ENCODE assay signal across 8 cellular contexts in the genomic region with DNA sequence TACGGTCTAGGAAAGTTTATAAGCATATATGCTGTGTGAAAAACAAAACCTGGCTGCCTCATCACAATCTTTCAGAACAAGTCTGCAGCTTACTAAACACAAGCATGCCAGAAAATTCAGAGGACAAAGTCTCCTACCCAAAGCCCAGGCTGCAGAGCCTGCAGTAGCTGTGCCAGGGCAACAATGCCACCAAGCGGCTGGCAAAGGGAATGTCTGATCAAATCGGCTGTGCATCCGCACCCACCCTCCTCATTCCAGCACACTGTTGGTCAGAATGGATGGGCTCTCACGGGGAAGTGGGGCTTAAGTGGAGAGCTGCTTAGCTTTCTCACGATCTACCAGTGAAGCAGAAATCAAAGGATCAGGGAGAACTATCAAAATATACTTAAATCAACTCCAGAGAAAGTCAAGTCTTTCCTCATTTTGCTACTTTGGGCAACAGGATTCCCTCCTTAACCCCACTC.
DNase-seq lines count a peak whose midpoint lies in the region; ATAC-seq and TF ChIP-seq lines count a peak whose summit lies in the region.

No MANE protein-coding gene starts in this region.

- peaks cover 38% of the 10 kb centered on the region for H3K4me1 Mint-ChIP-seq in activated T-helper 17 cell treated with anti-CD3 and anti-CD28 coated beads, Interleukin-2, amount 50 U/mL, for 72 hours
- H3K4me1 Mint-ChIP-seq in neural progenitor cell, result peaks cover 6% of the 10 kb centered on the region

- H3K27me3 ChIP-seq in Panc1 (ENCODE audit: control insufficient read depth, insufficient read depth, low read length) (no peaks in the 10 kb centered on the region), neural progenitor cell (no peaks in the 10 kb centered on the region), testis (no peaks in the 10 kb centered on the region)

- no peaks in the 10 kb centered on the region for H4K20me1 ChIP-seq in neural progenitor cell (ENCODE audit: low read depth)

- peak overlapping the region; percentile 65 for H3K4me3 Mint-ChIP-seq in activated T-helper 17 cell treated with anti-CD3 and anti-CD28 coated beads, Interleukin-2, amount 50 U/mL, for 72 hours
- H3K4me3 Mint-ChIP-seq in neural progenitor cell, result no peak overlapping the region

- H3K27ac ChIP-seq in Panc1 (ENCODE audit: low read length) (no peak overlapping the region; the same call in 1 of the 2 replicates), neural progenitor cell (no peak overlapping the region), testis (no peak overlapping the region)

- 41 to 52% methylated on average over 6 of the region's 6 CpGs for WGBS in testis, 2 donors

- POLR2A ChIA-PET in Panc1 (lab: Charles Lee), result no interaction called here

- in situ Hi-C loops in KBM-7 (cut with MboI; ENCODE audit: low pct_unique_long_range_greater_than_20kb, low sequenced_read_pairs), result loop anchor here (25.0 kb wide), 1 partner anchor 221 kb away; no protein-coding TSS in a partner anchor
- in situ Hi-C loops in Panc1 (cut with HindIII; ENCODE audit: low pct_unique_long_range_greater_than_20kb, low sequenced_read_pairs), result loop anchor here (10.0 kb wide), 1 partner anchor 224 kb away; no protein-coding TSS in a partner anchor

- H3K27me3 Mint-ChIP-seq in activated T-helper 17 cell treated with anti-CD3 and anti-CD28 coated beads, Interleukin-2, amount 50 U/mL, for 72 hours, result no peaks in the 10 kb centered on the region
- no peaks in the 10 kb centered on the region for H3K27me3 Mint-ChIP-seq in neural progenitor cell (ENCODE audit: insufficient read depth, low read depth)

- DNase-seq in KBM-7, result peak; percentile 75
- peak; percentile 41 for DNase-seq in Panc1 (ENCODE audit: low read depth, low spot score)
- DNase-seq in fibroblast of the aortic adventitia (ENCODE audit: low read depth), result peak; percentile 83
- DNase-seq in neural progenitor cell (ENCODE audit: low spot score), result peak; percentile 85
- DNase-seq in testis, result peak; percentile 70

- no peaks in the 10 kb centered on the region for H3K79me2 ChIP-seq in neural progenitor cell (ENCODE audit: low read depth)

- H3K4me3 ChIP-seq in Panc1 (ENCODE audit: low read depth in 2 of 2, low read length in 2 of 2) (no peak overlapping the region), fibroblast of the aortic adventitia (ENCODE audit: low read depth, low read length) (no peak overlapping the region), neural progenitor cell (no peak overlapping the region), testis (no peak overlapping the region)

- H3K4me1 ChIP-seq in Panc1 (ENCODE audit: control insufficient read depth, insufficient read depth, low read length), result peaks cover 15% of the 10 kb centered on the region; the same call in 1 of the 2 replicates
- H3K4me1 ChIP-seq in neural progenitor cell, result peaks cover 3% of the 10 kb centered on the region
- H3K4me1 ChIP-seq in testis, result peaks cover 4% of the 10 kb centered on the region

- ATAC-seq in Panc1, result peak; percentile 98
- peak; percentile 63 for ATAC-seq in activated T-helper 17 cell treated with anti-CD3 and anti-CD28 coated beads, Interleukin-2, amount 50 U/mL, for 72 hours (replicated peaks)
- ATAC-seq in HG02938 (IDR thresholded peaks at IDR 0.05; ENCODE audit: unreplicated experiment), result no peak

- intact Hi-C loops in Panc1 (cut with micrococcal nuclease; ENCODE audit: unreplicated experiment), result loop anchor here (2.0 kb wide), 1 partner anchor 212 kb away; no protein-coding TSS in a partner anchor
- intact Hi-C loops in testis (cut with DNase I; ENCODE audit: low total_unique reads), result loop anchor here (10.0 kb wide), 1 partner anchor 214 kb away; no protein-coding TSS in a partner anchor

- TF ChIP-seq POLR2A in testis (IDR thresholded peaks at IDR 0.05), result no peak

- no peak overlapping the region for H3K4me2 ChIP-seq in neural progenitor cell

- peaks cover 78% of the 10 kb centered on the region for H3K36me3 Mint-ChIP-seq in activated T-helper 17 cell treated with anti-CD3 and anti-CD28 coated beads, Interleukin-2, amount 50 U/mL, for 72 hours (ENCODE audit: low read depth)
- no peaks in the 10 kb centered on the region for H3K36me3 Mint-ChIP-seq in neural progenitor cell

- peak; percentile 91 for TF ChIP-seq CTCF in GM12872 (IDR thresholded peaks at IDR 0.05; ENCODE audit: insufficient read depth, low read depth, low read length)
- peak; percentile 96 for TF ChIP-seq CTCF in Panc1 (IDR thresholded peaks at IDR 0.05)
- peak; percentile 90 for TF ChIP-seq CTCF in fibroblast of the aortic adventitia (IDR thresholded peaks at IDR 0.05; ENCODE audit: insufficient read depth, low read length)
- peak; percentile 87 for TF ChIP-seq CTCF in neural progenitor cell (IDR thresholded peaks at IDR 0.05)
- TF ChIP-seq CTCF in testis (IDR thresholded peaks at IDR 0.05), result peak; percentile 55 to 74 (median 57)

- peak overlapping the region; percentile 75 for H3K27ac Mint-ChIP-seq in activated T-helper 17 cell treated with anti-CD3 and anti-CD28 coated beads, Interleukin-2, amount 50 U/mL, for 72 hours
- no peak overlapping the region for H3K27ac Mint-ChIP-seq in neural progenitor cell

- no peaks in the 10 kb centered on the region for H3F3A ChIP-seq in neural progenitor cell (ENCODE audit: low read depth)

- CTCF ChIA-PET in Panc1 (lab: Charles Lee), result interaction anchor here (0.6 to 2.0 kb wide), 7 partner anchors 9 to 212 kb away, joined by 3 to 6 read pairs (median 3); no protein-coding TSS in a partner anchor

- H3K9ac ChIP-seq in neural progenitor cell, result peak overlapping the region; percentile 4

- no peak overlapping the region for H2AFZ ChIP-seq in neural progenitor cell (replicated peaks)

- H3K36me3 ChIP-seq in Panc1 (ENCODE audit: control insufficient read depth, insufficient read depth, low read length) (0 out of 2 replicates have a peak, but pooled peaks cover 2% of the 10 kb centered on the region), neural progenitor cell (no peaks in the 10 kb centered on the region), testis (ENCODE audit: low read depth, missing control alignments) (no peaks in the 10 kb centered on the region)

- H3K9me3 ChIP-seq in Panc1 (ENCODE audit: control insufficient read depth, insufficient read depth, low read depth, low read length) (no peaks in the 10 kb centered on the region), neural progenitor cell (ENCODE audit: low read depth) (no peaks in the 10 kb centered on the region), testis (no peaks in the 10 kb centered on the region)

- no TSS peak for BruUV-seq in Panc1 (replicated peaks; lab: Mats Ljungman, UMichigan)

- H3K9me3 Mint-ChIP-seq in activated T-helper 17 cell treated with anti-CD3 and anti-CD28 coated beads, Interleukin-2, amount 50 U/mL, for 72 hours, result no peaks in the 10 kb centered on the region
- H3K9me3 Mint-ChIP-seq in neural progenitor cell, result no peaks in the 10 kb centered on the region
